In genomic region chr3:29347412-29347811, GRCh38 we compare ENCODE assay signal across 14 cellular contexts.
DNase-seq lines count a peak whose midpoint lies in the region; ATAC-seq and TF ChIP-seq lines count a peak whose summit lies in the region.
"Had no signal": no experiment of that assay in that cellular context is flagged by ENCODE, and none has a peak within 500 bp of the region (broad histone marks: within the 10 kb centered on the region; RNA-seq: fewer than 3 reads in every experiment).

No MANE protein-coding gene starts in this region.

- no peaks in the 10 kb centered on the region for H3K36me3 ChIP-seq in adipocyte (ENCODE audit: control insufficient read depth, insufficient read depth, low read length, severe bottlenecking)

- H3K23me2 ChIP-seq in H9 (ENCODE audit: insufficient read length, low read depth, low read length, poor library complexity, severe bottlenecking) = no peaks in the 10 kb centered on the region

- no peak overlapping the region for H2BK20ac ChIP-seq in H9 (ENCODE audit: low read depth, low read length, poor library complexity, severe bottlenecking)

- H3K27me3 Mint-ChIP-seq in H9 (ENCODE audit: low read depth) (no peaks in the 10 kb centered on the region), mesothelial cell of epicardium (ENCODE audit: low read depth) (no peaks in the 10 kb centered on the region)
- H3K27me3 Mint-ChIP-seq: CD4-positive, CD25-positive, alpha-beta regulatory T cell had no signal

- no peaks in the 10 kb centered on the region for H3K9me3 ChIP-seq in H9 (ENCODE audit: control insufficient read depth, low read depth, low read length)
- H3K9me3 ChIP-seq in adipocyte (ENCODE audit: control insufficient read depth, low read length) = no peaks in the 10 kb centered on the region

- no peak overlapping the region for H4K5ac ChIP-seq in H9 (ENCODE audit: insufficient read length, low read depth, low read length)

- H3K79me1 ChIP-seq in H9 (ENCODE audit: insufficient read depth, low read depth, low read length, poor library complexity, severe bottlenecking) = no peaks in the 10 kb centered on the region

- H3K27ac ChIP-seq in H9 (ENCODE audit: insufficient read length, low read depth, low read length) = peak overlapping the region; percentile 3

- H2BK15ac ChIP-seq in H9 (ENCODE audit: low read depth, low read length) = no peak overlapping the region

- no peak overlapping the region for H3K9ac ChIP-seq in H9 (ENCODE audit: extremely low read depth, insufficient read length, low read length)
- H3K9ac ChIP-seq in adipocyte (ENCODE audit: low read length) = no peak overlapping the region

- no CpG with 5 or more reads among the region's 5 CpGs for WGBS in H9 (ENCODE audit: extremely low coverage, insufficient read length, low lambda C conversion rate)

- H2AFZ ChIP-seq in H9 (ENCODE audit: low read length) = no peak overlapping the region

- H3K36me3 Mint-ChIP-seq in H9 (ENCODE audit: insufficient read depth in 1 of 3, low read depth in 3 of 3) = no peaks in the 10 kb centered on the region
- H3K36me3 Mint-ChIP-seq in mesothelial cell of epicardium = no peaks in the 10 kb centered on the region
- H3K36me3 Mint-ChIP-seq: CD4-positive, CD25-positive, alpha-beta regulatory T cell had no signal

- no peak overlapping the region for H3K56ac ChIP-seq in H9 (ENCODE audit: insufficient read length, low read depth, low read length)

- H4K20me1 ChIP-seq in H9 (ENCODE audit: control insufficient read depth, insufficient read depth, insufficient read length) = no peaks in the 10 kb centered on the region

- TF ChIP-seq CTCF in H9 (conservative IDR thresholded peaks at IDR 0.05) (no peak), mesothelial cell of epicardium (IDR thresholded peaks at IDR 0.05; ENCODE audit: unreplicated experiment) (no peak)

- H3T11ph ChIP-seq in H9 (ENCODE audit: low read length) = no peak overlapping the region

- no peak overlapping the region for H3K4me2 ChIP-seq in H9 (ENCODE audit: insufficient read depth, insufficient read length, low read length)

- no peak overlapping the region for H2BK5ac ChIP-seq in H9 (ENCODE audit: insufficient read length, low read length)

- DNase-seq in H9 (no peak), NCI-H69 (lab: John Stamatoyannopoulos, UW) (peak; percentile 38), adipocyte (ENCODE audit: low read depth) (no peak), mesothelial cell of epicardium (ENCODE audit: low spot score in 2 of 2, unreplicated experiment in 2 of 2) (no peak), cerebellum (ENCODE audit: low spot score) (no peak), H4 (ENCODE audit: low spot score) (no peak), anterior cingulate cortex (lab: John Stamatoyannopoulos, UW) (no peak)
- DNase-seq: CD4-positive, CD25-positive, alpha-beta regulatory T cell; DMS79; NCI-H1436 treated with DMSO at 0.1 percent for 48 hours; NCI-H524 treated with DMSO at 0.1 percent for 48 hours had no signal

- H2BK120ac ChIP-seq in H9 (ENCODE audit: low read depth, low read length, poor library complexity, severe bottlenecking) = no peak overlapping the region

- no peak overlapping the region for H2BK12ac ChIP-seq in H9 (ENCODE audit: insufficient read length, low read depth, low read length)

- peak overlapping the region; percentile 36 for H3K4me3 ChIP-seq in adipocyte (ENCODE audit: low read length)
- H3K4me3 ChIP-seq: GM12878 had no signal

- H3K4me3 Mint-ChIP-seq in H9 (no peak overlapping the region), mesothelial cell of epicardium (no peak overlapping the region)
- H3K4me3 Mint-ChIP-seq: CD4-positive, CD25-positive, alpha-beta regulatory T cell had no signal

- H3K18ac ChIP-seq in H9 (ENCODE audit: insufficient read length, low read depth, low read length) = no peak overlapping the region

- no peak overlapping the region for H2AK5ac ChIP-seq in H9 (ENCODE audit: insufficient read length, low read length)

- H4K8ac ChIP-seq in H9 (replicated peaks; ENCODE audit: insufficient read length, low read depth, low read length) = no peak overlapping the region

- no peak overlapping the region for H3K14ac ChIP-seq in H9 (ENCODE audit: insufficient read depth, low read length)

- H4K91ac ChIP-seq in H9 (ENCODE audit: insufficient read length, low read depth, low read length) = no peak overlapping the region

- H3K23ac ChIP-seq in H9 (ENCODE audit: insufficient read length, low read depth, low read length) = no peak overlapping the region

- no peak overlapping the region for H3K4ac ChIP-seq in H9 (ENCODE audit: low read depth, low read length)

- H3K27ac Mint-ChIP-seq in H9 (peak overlapping the region; percentile 49 to 90 (median 89)), mesothelial cell of epicardium (peak overlapping the region; percentile 53)

- ATAC-seq in HG02588 (IDR thresholded peaks at IDR 0.05; ENCODE audit: unreplicated experiment) = no peak
- ATAC-seq: GM12878, Right ventricle myocardium inferior had no signal

- no peaks in the 10 kb centered on the region for H3K27me3 ChIP-seq in H9 (ENCODE audit: insufficient read depth, low read length)
- no peaks in the 10 kb centered on the region for H3K27me3 ChIP-seq in adipocyte (replicated peaks; ENCODE audit: control insufficient read depth, insufficient read depth, low read length)

- H3K4me1 ChIP-seq in H9 (ENCODE audit: insufficient read depth, low read length) = peaks cover 6% of the 10 kb centered on the region; the same call in 1 of the 2 replicates
- peaks cover 22% of the 10 kb centered on the region for H3K4me1 ChIP-seq in adipocyte (ENCODE audit: control insufficient read depth, insufficient read depth, low read length)

- no peaks in the 10 kb centered on the region for H3K79me2 ChIP-seq in H9 (ENCODE audit: insufficient read depth, low read length)

- no peaks in the 10 kb centered on the region for H3K9me3 Mint-ChIP-seq in H9
- peaks cover under 1% of the 10 kb centered on the region for H3K9me3 Mint-ChIP-seq in mesothelial cell of epicardium

- peaks cover 41 to 60% of the 10 kb centered on the region in 2 experiments for H3K4me1 Mint-ChIP-seq in H9
- peaks cover 20% of the 10 kb centered on the region for H3K4me1 Mint-ChIP-seq in mesothelial cell of epicardium
